ENCODE assay signal across 1 cellular context in the genomic region with DNA sequence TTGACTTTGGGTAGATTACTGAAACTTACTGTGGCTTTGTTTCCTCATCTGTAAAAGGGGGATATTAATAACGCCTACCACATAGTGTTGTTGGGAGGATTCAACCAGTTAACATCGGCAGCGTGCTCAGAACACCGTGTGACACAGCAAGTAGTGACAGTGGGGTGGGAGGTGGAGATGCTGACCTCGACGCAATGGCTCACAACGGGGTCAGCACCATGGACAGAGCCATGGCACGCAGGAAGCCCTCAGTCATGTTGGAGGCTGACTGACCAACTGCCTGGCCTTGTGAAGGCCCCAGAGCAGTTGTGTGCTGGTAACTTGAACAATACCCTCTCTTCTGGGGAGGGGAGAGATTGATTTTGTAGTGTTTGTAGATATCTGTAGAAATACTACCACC.
TF ChIP-seq lines count a peak whose summit lies in the region.

No MANE protein-coding gene starts in this region.

TF ChIP-seq in HepG2, 621 proteins besides CTCF, POLR2A, EP300 and RAD21 (continued from another document and continues in another):
- TF ChIP-seq, protein P1, sequence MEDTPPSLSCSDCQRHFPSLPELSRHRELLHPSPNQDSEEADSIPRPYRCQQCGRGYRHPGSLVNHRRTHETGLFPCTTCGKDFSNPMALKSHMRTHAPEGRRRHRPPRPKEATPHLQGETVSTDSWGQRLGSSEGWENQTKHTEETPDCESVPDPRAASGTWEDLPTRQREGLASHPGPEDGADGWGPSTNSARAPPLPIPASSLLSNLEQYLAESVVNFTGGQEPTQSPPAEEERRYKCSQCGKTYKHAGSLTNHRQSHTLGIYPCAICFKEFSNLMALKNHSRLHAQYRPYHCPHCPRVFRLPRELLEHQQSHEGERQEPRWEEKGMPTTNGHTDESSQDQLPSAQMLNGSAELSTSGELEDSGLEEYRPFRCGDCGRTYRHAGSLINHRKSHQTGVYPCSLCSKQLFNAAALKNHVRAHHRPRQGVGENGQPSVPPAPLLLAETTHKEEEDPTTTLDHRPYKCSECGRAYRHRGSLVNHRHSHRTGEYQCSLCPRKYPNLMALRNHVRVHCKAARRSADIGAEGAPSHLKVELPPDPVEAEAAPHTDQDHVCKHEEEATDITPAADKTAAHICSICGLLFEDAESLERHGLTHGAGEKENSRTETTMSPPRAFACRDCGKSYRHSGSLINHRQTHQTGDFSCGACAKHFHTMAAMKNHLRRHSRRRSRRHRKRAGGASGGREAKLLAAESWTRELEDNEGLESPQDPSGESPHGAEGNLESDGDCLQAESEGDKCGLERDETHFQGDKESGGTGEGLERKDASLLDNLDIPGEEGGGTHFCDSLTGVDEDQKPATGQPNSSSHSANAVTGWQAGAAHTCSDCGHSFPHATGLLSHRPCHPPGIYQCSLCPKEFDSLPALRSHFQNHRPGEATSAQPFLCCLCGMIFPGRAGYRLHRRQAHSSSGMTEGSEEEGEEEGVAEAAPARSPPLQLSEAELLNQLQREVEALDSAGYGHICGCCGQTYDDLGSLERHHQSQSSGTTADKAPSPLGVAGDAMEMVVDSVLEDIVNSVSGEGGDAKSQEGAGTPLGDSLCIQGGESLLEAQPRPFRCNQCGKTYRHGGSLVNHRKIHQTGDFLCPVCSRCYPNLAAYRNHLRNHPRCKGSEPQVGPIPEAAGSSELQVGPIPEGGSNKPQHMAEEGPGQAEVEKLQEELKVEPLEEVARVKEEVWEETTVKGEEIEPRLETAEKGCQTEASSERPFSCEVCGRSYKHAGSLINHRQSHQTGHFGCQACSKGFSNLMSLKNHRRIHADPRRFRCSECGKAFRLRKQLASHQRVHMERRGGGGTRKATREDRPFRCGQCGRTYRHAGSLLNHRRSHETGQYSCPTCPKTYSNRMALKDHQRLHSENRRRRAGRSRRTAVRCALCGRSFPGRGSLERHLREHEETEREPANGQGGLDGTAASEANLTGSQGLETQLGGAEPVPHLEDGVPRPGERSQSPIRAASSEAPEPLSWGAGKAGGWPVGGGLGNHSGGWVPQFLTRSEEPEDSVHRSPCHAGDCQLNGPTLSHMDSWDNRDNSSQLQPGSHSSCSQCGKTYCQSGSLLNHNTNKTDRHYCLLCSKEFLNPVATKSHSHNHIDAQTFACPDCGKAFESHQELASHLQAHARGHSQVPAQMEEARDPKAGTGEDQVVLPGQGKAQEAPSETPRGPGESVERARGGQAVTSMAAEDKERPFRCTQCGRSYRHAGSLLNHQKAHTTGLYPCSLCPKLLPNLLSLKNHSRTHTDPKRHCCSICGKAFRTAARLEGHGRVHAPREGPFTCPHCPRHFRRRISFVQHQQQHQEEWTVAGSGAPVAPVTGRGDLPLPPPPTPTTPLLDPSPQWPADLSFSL (CRISPR knock-in tag; IDR thresholded peaks at IDR 0.05): no peak
- TF ChIP-seq ELF3 (CRISPR knock-in tag; IDR thresholded peaks at IDR 0.05): 0 out of 2 replicates have a peak, but pooled peaks have one; percentile 45
- TF ChIP-seq, protein P2, sequence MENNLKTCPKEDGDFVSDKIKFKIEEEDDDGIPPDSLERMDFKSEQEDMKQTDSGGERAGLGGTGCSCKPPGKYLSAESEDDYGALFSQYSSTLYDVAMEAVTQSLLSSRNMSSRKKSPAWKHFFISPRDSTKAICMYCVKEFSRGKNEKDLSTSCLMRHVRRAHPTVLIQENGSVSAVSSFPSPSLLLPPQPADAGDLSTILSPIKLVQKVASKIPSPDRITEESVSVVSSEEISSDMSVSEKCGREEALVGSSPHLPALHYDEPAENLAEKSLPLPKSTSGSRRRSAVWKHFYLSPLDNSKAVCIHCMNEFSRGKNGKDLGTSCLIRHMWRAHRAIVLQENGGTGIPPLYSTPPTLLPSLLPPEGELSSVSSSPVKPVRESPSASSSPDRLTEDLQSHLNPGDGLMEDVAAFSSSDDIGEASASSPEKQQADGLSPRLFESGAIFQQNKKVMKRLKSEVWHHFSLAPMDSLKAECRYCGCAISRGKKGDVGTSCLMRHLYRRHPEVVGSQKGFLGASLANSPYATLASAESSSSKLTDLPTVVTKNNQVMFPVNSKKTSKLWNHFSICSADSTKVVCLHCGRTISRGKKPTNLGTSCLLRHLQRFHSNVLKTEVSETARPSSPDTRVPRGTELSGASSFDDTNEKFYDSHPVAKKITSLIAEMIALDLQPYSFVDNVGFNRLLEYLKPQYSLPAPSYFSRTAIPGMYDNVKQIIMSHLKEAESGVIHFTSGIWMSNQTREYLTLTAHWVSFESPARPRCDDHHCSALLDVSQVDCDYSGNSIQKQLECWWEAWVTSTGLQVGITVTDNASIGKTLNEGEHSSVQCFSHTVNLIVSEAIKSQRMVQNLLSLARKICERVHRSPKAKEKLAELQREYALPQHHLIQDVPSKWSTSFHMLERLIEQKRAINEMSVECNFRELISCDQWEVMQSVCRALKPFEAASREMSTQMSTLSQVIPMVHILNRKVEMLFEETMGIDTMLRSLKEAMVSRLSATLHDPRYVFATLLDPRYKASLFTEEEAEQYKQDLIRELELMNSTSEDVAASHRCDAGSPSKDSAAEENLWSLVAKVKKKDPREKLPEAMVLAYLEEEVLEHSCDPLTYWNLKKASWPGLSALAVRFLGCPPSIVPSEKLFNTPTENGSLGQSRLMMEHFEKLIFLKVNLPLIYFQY (CRISPR knock-in tag; IDR thresholded peaks at IDR 0.05; ENCODE audit: borderline replicate concordance): no peak
- TF ChIP-seq CHD4 (IDR thresholded peaks at IDR 0.05; ENCODE audit: borderline replicate concordance, low read length): no peak
- no peak for TF ChIP-seq JARID2 (CRISPR knock-in tag; IDR thresholded peaks at IDR 0.05; ENCODE audit: insufficient replicate concordance)
- TF ChIP-seq, protein P3, sequence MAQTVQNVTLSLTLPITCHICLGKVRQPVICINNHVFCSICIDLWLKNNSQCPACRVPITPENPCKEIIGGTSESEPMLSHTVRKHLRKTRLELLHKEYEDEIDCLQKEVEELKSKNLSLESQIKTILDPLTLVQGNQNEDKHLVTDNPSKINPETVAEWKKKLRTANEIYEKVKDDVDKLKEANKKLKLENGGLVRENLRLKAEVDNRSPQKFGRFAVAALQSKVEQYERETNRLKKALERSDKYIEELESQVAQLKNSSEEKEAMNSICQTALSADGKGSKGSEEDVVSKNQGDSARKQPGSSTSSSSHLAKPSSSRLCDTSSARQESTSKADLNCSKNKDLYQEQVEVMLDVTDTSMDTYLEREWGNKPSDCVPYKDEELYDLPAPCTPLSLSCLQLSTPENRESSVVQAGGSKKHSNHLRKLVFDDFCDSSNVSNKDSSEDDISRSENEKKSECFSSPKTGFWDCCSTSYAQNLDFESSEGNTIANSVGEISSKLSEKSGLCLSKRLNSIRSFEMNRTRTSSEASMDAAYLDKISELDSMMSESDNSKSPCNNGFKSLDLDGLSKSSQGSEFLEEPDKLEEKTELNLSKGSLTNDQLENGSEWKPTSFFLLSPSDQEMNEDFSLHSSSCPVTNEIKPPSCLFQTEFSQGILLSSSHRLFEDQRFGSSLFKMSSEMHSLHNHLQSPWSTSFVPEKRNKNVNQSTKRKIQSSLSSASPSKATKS (CRISPR knock-in tag; IDR thresholded peaks at IDR 0.05): no peak
- no peak for TF ChIP-seq ZNF343 (CRISPR knock-in tag; IDR thresholded peaks at IDR 0.05)
- TF ChIP-seq SYNCRIP (IDR thresholded peaks at IDR 0.05; ENCODE audit: insufficient read depth, low read depth, low read length): no peak
- no peak for TF ChIP-seq DR1 (CRISPR knock-in tag; IDR thresholded peaks at IDR 0.05)
- TF ChIP-seq ZNF550 (CRISPR knock-in tag; IDR thresholded peaks at IDR 0.05; ENCODE audit: borderline replicate concordance): no peak
- TF ChIP-seq ZBTB3 (CRISPR knock-in tag; IDR thresholded peaks at IDR 0.05; ENCODE audit: borderline replicate concordance, low read depth): no peak
- no peak for TF ChIP-seq U2AF1 (optimal IDR thresholded peaks at IDR 0.05; ENCODE audit: low read depth, low read length)
- TF ChIP-seq FOXA3 (CRISPR knock-in tag; IDR thresholded peaks at IDR 0.05): peak; percentile 21; the same call in 1 of the 2 replicates
- no peak for TF ChIP-seq TCF12 (IDR thresholded peaks at IDR 0.05)
- no peak for TF ChIP-seq TCF12 (CRISPR knock-in tag; IDR thresholded peaks at IDR 0.05)
- 0 out of 2 replicates have a peak, but pooled peaks have one; percentile 34 for TF ChIP-seq ZNF768 (CRISPR knock-in tag; IDR thresholded peaks at IDR 0.05)
- TF ChIP-seq NR2F2 (IDR thresholded peaks at IDR 0.05; ENCODE audit: borderline replicate concordance, low read depth): no peak
- TF ChIP-seq SKI (IDR thresholded peaks at IDR 0.05; ENCODE audit: partially characterized antibody): no peak
- TF ChIP-seq ZNF33A (CRISPR knock-in tag; IDR thresholded peaks at IDR 0.05; ENCODE audit: borderline replicate concordance): no peak
- no peak for TF ChIP-seq MED13 (CRISPR knock-in tag; IDR thresholded peaks at IDR 0.05)
- TF ChIP-seq ZSCAN31 (CRISPR knock-in tag; IDR thresholded peaks at IDR 0.05; ENCODE audit: low read depth): no peak; the same call in 1 of the 2 replicates
- TF ChIP-seq TSC22D2 (CRISPR knock-in tag; IDR thresholded peaks at IDR 0.05; ENCODE audit: borderline replicate concordance): 0 out of 2 replicates have a peak, but pooled peaks have one; percentile 72
- TF ChIP-seq, protein P4, sequence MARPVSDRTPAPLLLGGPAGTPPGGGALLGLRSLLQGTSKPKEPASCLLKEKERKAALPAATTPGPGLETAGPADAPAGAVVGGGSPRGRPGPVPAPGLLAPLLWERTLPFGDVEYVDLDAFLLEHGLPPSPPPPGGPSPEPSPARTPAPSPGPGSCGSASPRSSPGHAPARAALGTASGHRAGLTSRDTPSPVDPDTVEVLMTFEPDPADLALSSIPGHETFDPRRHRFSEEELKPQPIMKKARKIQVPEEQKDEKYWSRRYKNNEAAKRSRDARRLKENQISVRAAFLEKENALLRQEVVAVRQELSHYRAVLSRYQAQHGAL (CRISPR knock-in tag; IDR thresholded peaks at IDR 0.05; ENCODE audit: not compliant biosample characterization): peak; percentile 63
- TF ChIP-seq, protein P5, sequence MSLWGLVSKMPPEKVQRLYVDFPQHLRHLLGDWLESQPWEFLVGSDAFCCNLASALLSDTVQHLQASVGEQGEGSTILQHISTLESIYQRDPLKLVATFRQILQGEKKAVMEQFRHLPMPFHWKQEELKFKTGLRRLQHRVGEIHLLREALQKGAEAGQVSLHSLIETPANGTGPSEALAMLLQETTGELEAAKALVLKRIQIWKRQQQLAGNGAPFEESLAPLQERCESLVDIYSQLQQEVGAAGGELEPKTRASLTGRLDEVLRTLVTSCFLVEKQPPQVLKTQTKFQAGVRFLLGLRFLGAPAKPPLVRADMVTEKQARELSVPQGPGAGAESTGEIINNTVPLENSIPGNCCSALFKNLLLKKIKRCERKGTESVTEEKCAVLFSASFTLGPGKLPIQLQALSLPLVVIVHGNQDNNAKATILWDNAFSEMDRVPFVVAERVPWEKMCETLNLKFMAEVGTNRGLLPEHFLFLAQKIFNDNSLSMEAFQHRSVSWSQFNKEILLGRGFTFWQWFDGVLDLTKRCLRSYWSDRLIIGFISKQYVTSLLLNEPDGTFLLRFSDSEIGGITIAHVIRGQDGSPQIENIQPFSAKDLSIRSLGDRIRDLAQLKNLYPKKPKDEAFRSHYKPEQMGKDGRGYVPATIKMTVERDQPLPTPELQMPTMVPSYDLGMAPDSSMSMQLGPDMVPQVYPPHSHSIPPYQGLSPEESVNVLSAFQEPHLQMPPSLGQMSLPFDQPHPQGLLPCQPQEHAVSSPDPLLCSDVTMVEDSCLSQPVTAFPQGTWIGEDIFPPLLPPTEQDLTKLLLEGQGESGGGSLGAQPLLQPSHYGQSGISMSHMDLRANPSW (CRISPR knock-in tag; IDR thresholded peaks at IDR 0.05; ENCODE audit: borderline replicate concordance): no peak
- TF ChIP-seq, protein P6, sequence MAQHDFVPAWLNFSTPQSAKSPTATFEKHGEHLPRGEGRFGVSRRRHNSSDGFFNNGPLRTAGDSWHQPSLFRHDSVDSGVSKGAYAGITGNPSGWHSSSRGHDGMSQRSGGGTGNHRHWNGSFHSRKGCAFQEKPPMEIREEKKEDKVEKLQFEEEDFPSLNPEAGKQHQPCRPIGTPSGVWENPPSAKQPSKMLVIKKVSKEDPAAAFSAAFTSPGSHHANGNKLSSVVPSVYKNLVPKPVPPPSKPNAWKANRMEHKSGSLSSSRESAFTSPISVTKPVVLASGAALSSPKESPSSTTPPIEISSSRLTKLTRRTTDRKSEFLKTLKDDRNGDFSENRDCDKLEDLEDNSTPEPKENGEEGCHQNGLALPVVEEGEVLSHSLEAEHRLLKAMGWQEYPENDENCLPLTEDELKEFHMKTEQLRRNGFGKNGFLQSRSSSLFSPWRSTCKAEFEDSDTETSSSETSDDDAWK (CRISPR knock-in tag; IDR thresholded peaks at IDR 0.05): no peak
- no peak for TF ChIP-seq ZNF83 (CRISPR knock-in tag; IDR thresholded peaks at IDR 0.05; ENCODE audit: borderline replicate concordance)
- no peak for TF ChIP-seq SP1 (IDR thresholded peaks at IDR 0.05)
- TF ChIP-seq SP1 (CRISPR knock-in tag; IDR thresholded peaks at IDR 0.05): no peak
- TF ChIP-seq HNF4G (IDR thresholded peaks at IDR 0.05; ENCODE audit: borderline replicate concordance, low read depth, low read length): no peak
- no peak for TF ChIP-seq HNF4G (CRISPR knock-in tag; IDR thresholded peaks at IDR 0.05; ENCODE audit: borderline replicate concordance, low read depth)
- no peak for TF ChIP-seq ZBTB1 (CRISPR knock-in tag; IDR thresholded peaks at IDR 0.05; ENCODE audit: borderline replicate concordance)
- TF ChIP-seq ZNF792 (CRISPR knock-in tag; IDR thresholded peaks at IDR 0.05): peak; percentile 70; the same call in 1 of the 2 replicates
- no peak for TF ChIP-seq ZNF879 (CRISPR knock-in tag; IDR thresholded peaks at IDR 0.05)
- 0 out of 2 replicates have a peak, but pooled peaks have one; percentile 30 for TF ChIP-seq KAT8 (CRISPR knock-in tag; IDR thresholded peaks at IDR 0.05)
- TF ChIP-seq ZC3H13 (CRISPR knock-in tag; IDR thresholded peaks at IDR 0.05): no peak
- no peak for TF ChIP-seq NONO (IDR thresholded peaks at IDR 0.05)
- TF ChIP-seq NONO (CRISPR knock-in tag; conservative IDR thresholded peaks at IDR 0.05): no peak
- no peak for TF ChIP-seq FOXJ3 (CRISPR knock-in tag; IDR thresholded peaks at IDR 0.05; ENCODE audit: borderline replicate concordance)
- peak; percentile 30 for TF ChIP-seq GABPB1 (CRISPR knock-in tag; IDR thresholded peaks at IDR 0.05)
- no peak for TF ChIP-seq ZNF121 (CRISPR knock-in tag; IDR thresholded peaks at IDR 0.05)
- no peak for TF ChIP-seq YY1 (IDR thresholded peaks at IDR 0.05; ENCODE audit: insufficient read depth, insufficient replicate concordance, low read depth, low read length)
- no peak for TF ChIP-seq FIP1L1 (IDR thresholded peaks at IDR 0.05; ENCODE audit: borderline replicate concordance, insufficient read depth, low read depth, low read length)
- TF ChIP-seq ZFP36L2 (CRISPR knock-in tag; IDR thresholded peaks at IDR 0.05): no peak
- no peak for TF ChIP-seq STAG1 (CRISPR knock-in tag; IDR thresholded peaks at IDR 0.05)
- TF ChIP-seq RCOR2 (CRISPR knock-in tag; IDR thresholded peaks at IDR 0.05): no peak
- no peak for TF ChIP-seq CCDC6 (CRISPR knock-in tag; IDR thresholded peaks at IDR 0.05)
- TF ChIP-seq, protein P7, sequence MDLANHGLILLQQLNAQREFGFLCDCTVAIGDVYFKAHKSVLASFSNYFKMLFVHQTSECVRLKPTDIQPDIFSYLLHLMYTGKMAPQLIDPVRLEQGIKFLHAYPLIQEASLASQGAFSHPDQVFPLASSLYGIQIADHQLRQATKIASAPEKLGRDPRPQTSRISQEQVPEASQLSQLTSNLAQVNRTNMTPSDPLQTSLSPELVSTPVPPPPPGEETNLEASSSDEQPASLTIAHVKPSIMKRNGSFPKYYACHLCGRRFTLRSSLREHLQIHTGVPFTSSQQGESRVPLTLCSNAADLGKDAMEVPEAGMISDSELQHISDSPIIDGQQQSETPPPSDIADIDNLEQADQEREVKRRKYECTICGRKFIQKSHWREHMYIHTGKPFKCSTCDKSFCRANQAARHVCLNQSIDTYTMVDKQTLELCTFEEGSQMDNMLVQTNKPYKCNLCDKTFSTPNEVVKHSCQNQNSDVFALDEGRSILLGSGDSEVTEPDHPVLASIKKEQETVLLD (CRISPR knock-in tag; IDR thresholded peaks at IDR 0.05; ENCODE audit: low read depth): no peak
- TF ChIP-seq KLF9 (CRISPR knock-in tag; IDR thresholded peaks at IDR 0.05; ENCODE audit: low read depth): no peak
